ENCODE assay signal across 9 cellular contexts in the genomic region with DNA sequence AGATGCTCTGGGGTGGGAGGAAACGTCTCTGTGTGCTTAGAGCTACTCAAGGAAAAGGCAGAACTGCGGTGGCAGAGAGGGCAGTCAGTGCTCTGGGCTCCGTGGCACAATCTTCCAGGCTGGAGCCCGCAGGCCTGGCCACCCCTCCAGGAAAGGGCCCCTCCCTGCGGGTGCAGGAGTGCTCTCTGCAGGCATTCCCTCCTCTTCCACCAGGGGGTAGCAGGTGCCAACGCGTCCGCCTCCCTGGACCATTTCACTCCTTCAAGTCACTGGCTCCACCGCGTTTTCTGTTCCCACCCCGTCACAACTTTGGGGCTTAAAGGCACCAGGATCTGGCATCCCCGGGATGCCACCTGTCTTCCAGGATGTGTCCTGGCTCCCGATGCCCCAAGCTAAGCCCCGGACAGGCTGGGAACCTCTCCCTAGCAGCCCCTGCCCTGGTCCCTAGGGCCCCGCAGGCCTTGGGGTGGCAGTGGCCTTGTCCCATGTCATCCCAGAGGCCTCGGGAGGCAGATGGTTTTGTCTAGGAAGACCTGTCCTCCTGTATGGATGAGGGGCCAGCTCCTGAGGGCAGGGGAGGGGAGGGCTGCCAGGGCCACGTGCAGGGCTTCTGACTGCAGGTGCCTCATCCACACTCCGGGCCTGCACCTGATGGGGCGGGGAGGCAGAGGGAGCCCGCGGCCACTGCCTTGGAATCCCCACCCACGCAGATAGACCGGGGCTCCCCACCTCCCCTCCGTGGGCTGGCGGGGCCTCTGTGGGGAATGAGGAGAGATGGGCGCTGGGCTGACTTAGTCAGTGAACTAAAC. TPM values are rescaled to one million over a fixed set of nuclear protein-coding genes. Genes with fewer than 3 reads are reported as not detected.
DNase-seq lines count a peak whose midpoint lies in the region; ATAC-seq and TF ChIP-seq lines count a peak whose summit lies in the region.
"Had no signal": no experiment of that assay in that cellular context is flagged by ENCODE, and none has a peak within 500 bp of the region (broad histone marks: within the 10 kb centered on the region; RNA-seq: fewer than 3 reads in every experiment).

No MANE protein-coding gene starts in this region.

- WGBS in suprapubic skin, result 50% methylated on average over 13 of the region's 26 CpGs

- DNase-seq in activated CD4-positive, alpha-beta T cell treated with anti-CD3 and anti-CD28 coated beads, Interleukin-2, amount 50 U/mL, for 48 hours, result peak; percentile 5 to 15
- no peak for DNase-seq in activated CD4-positive, alpha-beta T cell treated with anti-CD3 and anti-CD28 coated beads, Interleukin-2, amount 10 ng/mL, durations not matched to agents 7 days and 5 days
- DNase-seq in NCI-H345 treated with DMSO at 0.1 percent for 48 hours (lab: John Stamatoyannopoulos, UW; ENCODE audit: unreplicated experiment) (peak; percentile 41), fibroblast of gingiva (ENCODE audit: low read depth) (peak; percentile 39), suprapubic skin (ENCODE audit: low spot score in 2 of 2) (no peak), retina (no peak), germinal center (ENCODE audit: low spot score) (no peak)

- no peaks in the 10 kb centered on the region for H3K27me3 Mint-ChIP-seq in activated CD4-positive, alpha-beta T cell treated with anti-CD3 and anti-CD28 coated beads, Interleukin-2, amount 10 ng/mL, durations not matched to agents 7 days and 5 days

- no peaks in the 10 kb centered on the region for H3K27me3 ChIP-seq in suprapubic skin

- no peak overlapping the region for H3K4me3 ChIP-seq in suprapubic skin

- no peak for TF ChIP-seq EP300 in suprapubic skin (IDR thresholded peaks at IDR 0.05)

- H3K4me1 Mint-ChIP-seq in activated CD4-positive, alpha-beta T cell treated with anti-CD3 and anti-CD28 coated beads, Interleukin-2, amount 10 ng/mL, durations not matched to agents 7 days and 5 days, result no peaks in the 10 kb centered on the region

- H3K36me3 Mint-ChIP-seq in activated CD4-positive, alpha-beta T cell treated with anti-CD3 and anti-CD28 coated beads, Interleukin-2, amount 10 ng/mL, durations not matched to agents 7 days and 5 days (ENCODE audit: low read depth), result no peaks in the 10 kb centered on the region
- H3K36me3 Mint-ChIP-seq: memory B cell had no signal

- H3K9me3 ChIP-seq in suprapubic skin, result no peaks in the 10 kb centered on the region

- no peak for TF ChIP-seq POLR2A in suprapubic skin (IDR thresholded peaks at IDR 0.05)

- H3K4me3 Mint-ChIP-seq in activated CD4-positive, alpha-beta T cell treated with anti-CD3 and anti-CD28 coated beads, Interleukin-2, amount 10 ng/mL, durations not matched to agents 7 days and 5 days, result no peak overlapping the region
- H3K4me3 Mint-ChIP-seq: memory B cell had no signal

- POLR2A ChIA-PET in activated CD4-positive, alpha-beta T cell treated with anti-CD3 and anti-CD28 coated beads, Interleukin-2, amount 10 ng/mL, durations not matched to agents 7 days and 5 days (lab: Charles Lee), result no interaction called here

- CTCF ChIA-PET in activated CD4-positive, alpha-beta T cell treated with anti-CD3 and anti-CD28 coated beads, Interleukin-2, amount 10 ng/mL, durations not matched to agents 7 days and 5 days (lab: Charles Lee), result no interaction called here

- peaks cover 14% of the 10 kb centered on the region for H3K4me1 ChIP-seq in suprapubic skin

- ATAC-seq in HG03159 (IDR thresholded peaks at IDR 0.05; ENCODE audit: unreplicated experiment), result no peak

- H3K36me3 ChIP-seq in suprapubic skin, result no peaks in the 10 kb centered on the region

- no peak overlapping the region for H3K27ac Mint-ChIP-seq in activated CD4-positive, alpha-beta T cell treated with anti-CD3 and anti-CD28 coated beads, Interleukin-2, amount 10 ng/mL, durations not matched to agents 7 days and 5 days
- H3K27ac Mint-ChIP-seq: memory B cell had no signal

- no peak overlapping the region for H3K27ac ChIP-seq in suprapubic skin

- TF ChIP-seq CTCF in suprapubic skin (IDR thresholded peaks at IDR 0.05), result peak; percentile 29 to 73

- H3K9me3 Mint-ChIP-seq in activated CD4-positive, alpha-beta T cell treated with anti-CD3 and anti-CD28 coated beads, Interleukin-2, amount 10 ng/mL, durations not matched to agents 7 days and 5 days, result peaks cover 8% of the 10 kb centered on the region

RNA-seq across cellular contexts. Expression of a gene that starts 26.4 kb away (rescaled TPM):
- not detected for total RNA-seq in activated CD4-positive, alpha-beta T cell treated with anti-CD3 and anti-CD28 coated beads, Interleukin-2, amount 10 ng/mL, durations not matched to agents 7 days and 5 days
- total RNA-seq in suprapubic skin, result 10 to 100 TPM in 3 of 4 donors, 1 to 10 TPM in 1; 7.1 to 21.6 (median 13.6) TPM

RNA-seq across cellular contexts. Expression of a gene that starts 49.3 kb away (rescaled TPM):
- under 1 TPM; 0.08 to 0.42 TPM for total RNA-seq in activated CD4-positive, alpha-beta T cell treated with anti-CD3 and anti-CD28 coated beads, Interleukin-2, amount 10 ng/mL, durations not matched to agents 7 days and 5 days
- 100 to 1,000 TPM in 2 of 4 donors, 10 to 100 TPM in 2; 96.8 to 166 (median 131) TPM for total RNA-seq in suprapubic skin

Comparison
In these comparisons a context has a peak if more than half of its experiments do, and no peak if none do; other contexts are left out.
1. DNase-seq: peak in activated CD4-positive, alpha-beta T cell treated with anti-CD3 and anti-CD28 coated beads, Interleukin-2, amount 50 U/mL, for 48 hours (2 of 2), NCI-H345 treated with DMSO at 0.1 percent for 48 hours (single experiment) and fibroblast of gingiva (single experiment); none in activated CD4-positive, alpha-beta T cell treated with anti-CD3 and anti-CD28 coated beads, Interleukin-2, amount 10 ng/mL, durations not matched to agents 7 days and 5 days (single experiment), suprapubic skin (0 of 2), retina (single experiment) and germinal center (single experiment).
2. RNA of a gene that starts 26.4 kb away (total RNA-seq): 7.1 to 21.6 TPM in suprapubic skin; not detected in activated CD4-positive, alpha-beta T cell treated with anti-CD3 and anti-CD28 coated beads, Interleukin-2, amount 10 ng/mL, durations not matched to agents 7 days and 5 days; every median in the first group is over 4 times any median in the second.
3. RNA of a gene that starts 49.3 kb away (total RNA-seq): 96.8 to 166 TPM in suprapubic skin; 0.08 to 0.42 TPM in activated CD4-positive, alpha-beta T cell treated with anti-CD3 and anti-CD28 coated beads, Interleukin-2, amount 10 ng/mL, durations not matched to agents 7 days and 5 days; every median in the first group is over 10 times any median in the second.